Comparison of ENCODE assay signal across 20 cellular contexts in the genomic region with DNA sequence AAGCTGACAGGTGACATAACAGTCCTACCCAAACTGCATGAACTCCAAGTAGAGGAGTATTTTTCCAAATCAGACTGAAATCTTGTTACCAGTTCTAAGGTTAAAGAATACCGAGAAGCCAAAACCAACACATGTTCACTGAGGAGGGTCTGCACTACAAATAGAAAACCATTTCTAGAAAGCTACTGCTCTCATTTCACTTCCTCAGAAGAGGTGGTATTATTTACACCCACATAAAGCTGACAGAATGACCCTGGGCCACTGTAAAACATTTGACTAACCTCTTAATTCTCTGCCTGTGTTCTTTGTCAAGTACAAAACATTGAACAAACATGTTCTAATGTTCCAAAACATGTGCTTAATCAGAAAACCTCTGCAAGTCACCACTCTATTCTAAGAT.
A peak's percentile ranks its signal among the peaks of the same experiment; 100 is the strongest.
DNase-seq lines count a peak whose midpoint lies in the region; ATAC-seq and TF ChIP-seq lines count a peak whose summit lies in the region.
"Had no signal": no experiment of that assay in that cellular context is flagged by ENCODE, and none has a peak within 500 bp of the region (broad histone marks: within the 10 kb centered on the region; RNA-seq: fewer than 3 reads in every experiment).

No MANE protein-coding gene starts in this region.

- H3K4me3 ChIP-seq in OCI-LY7 (ENCODE audit: low read depth, low read length, poor library complexity, severe bottlenecking), result no peak overlapping the region
- H3K4me3 ChIP-seq: K562 had no signal

- ATAC-seq in GM18867 (IDR thresholded peaks at IDR 0.05; ENCODE audit: unreplicated experiment) (peak; percentile 76), HG02623 (IDR thresholded peaks at IDR 0.05; ENCODE audit: unreplicated experiment) (peak; percentile 53), HG03565 (IDR thresholded peaks at IDR 0.05; ENCODE audit: unreplicated experiment) (peak; percentile 59), HG02884 (IDR thresholded peaks at IDR 0.05; ENCODE audit: unreplicated experiment) (no peak), HG03045 (IDR thresholded peaks at IDR 0.05; ENCODE audit: unreplicated experiment) (no peak)
- ATAC-seq: K562, PC-3, T-helper 17 cell had no signal

- H3K4me2 ChIP-seq in OCI-LY7 (ENCODE audit: low read length), result no peak overlapping the region

- intact Hi-C loops in OCI-LY7 (cut with micrococcal nuclease; ENCODE audit: unreplicated experiment), result no loop called here

- no peak overlapping the region for H3K27ac ChIP-seq in OCI-LY7 (ENCODE audit: low read depth, low read length, poor library complexity, severe bottlenecking)
- H3K27ac ChIP-seq: 22Rv1, RWPE1 had no signal

- no peaks in the 10 kb centered on the region for H3K4me1 ChIP-seq in OCI-LY7 (ENCODE audit: insufficient read depth, low read length, poor library complexity, severe bottlenecking)
- H3K4me1 ChIP-seq: BE2C had no signal

- POLR2A ChIA-PET in GM10248 (lab: Yijun Ruan, JAX), result no interaction called here
- POLR2A ChIA-PET in OCI-LY7 (lab: Charles Lee), result interaction anchor here (0.8 kb wide), 2 partner anchors 9 to 36 kb away, joined by 3 to 4 read pairs; no protein-coding TSS in a partner anchor

- DNase-seq in GM10248 (ENCODE audit: extremely low spot score) (peak; percentile 7), OCI-LY7 (ENCODE audit: low spot score) (no peak), hippocampal formation (lab: John Stamatoyannopoulos, UW) (no peak)
- DNase-seq: BE2C; CD4-positive, alpha-beta T cell; EL; GOT3; NCI-H1417; NCI-H187 treated with DMSO at 0.1 percent for 48 hours; NCI-H69; PC-3; T-helper 17 cell had no signal

- H2AFZ ChIP-seq in OCI-LY7 (ENCODE audit: low read length), result no peak overlapping the region

- no peaks in the 10 kb centered on the region for H4K20me1 ChIP-seq in OCI-LY7 (ENCODE audit: insufficient read depth, low read length)

- no TSS peak for BruUV-seq in OCI-LY7 (replicated peaks; lab: Mats Ljungman, UMichigan)

- H3K79me2 ChIP-seq in OCI-LY7 (ENCODE audit: insufficient read depth, low read depth, low read length), result no peaks in the 10 kb centered on the region

- H3K9me3 ChIP-seq in OCI-LY7 (ENCODE audit: low read length), result no peaks in the 10 kb centered on the region
- H3K9me3 ChIP-seq: BE2C had no signal

- TF ChIP-seq CTCF in GM10248 (IDR thresholded peaks at IDR 0.05; ENCODE audit: control extremely low read depth, extremely low read depth, low read depth, missing control alignments), result no peak
- TF ChIP-seq CTCF in OCI-LY7 (conservative IDR thresholded peaks at IDR 0.05; ENCODE audit: low read length), result no peak

- CTCF ChIA-PET in GM10248 (lab: Yijun Ruan, JAX) (interaction anchor here (1.0 to 2.0 kb wide), 2 partner anchors 8 to 9 kb away, joined by 4 to 6 read pairs; no protein-coding TSS in a partner anchor), OCI-LY7 (lab: Charles Lee; ENCODE audit: unreplicated experiment) (no interaction called here)

- no peaks in the 10 kb centered on the region for H3K9me2 ChIP-seq in OCI-LY7 (ENCODE audit: insufficient read depth, low read length)

- H3K36me3 ChIP-seq in OCI-LY7 (ENCODE audit: insufficient read depth, low read length), result no peaks in the 10 kb centered on the region
- H3K36me3 ChIP-seq: BE2C had no signal

Comparison
In these comparisons a context has a peak if more than half of its experiments do, and no peak if none do; other contexts are left out.
1. ATAC-seq: peak in GM18867 (single experiment), HG02623 (single experiment) and HG03565 (single experiment); none in HG02884 (single experiment) and HG03045 (single experiment).